Comparison of ENCODE assay signal across 8 cellular contexts in the genomic region with DNA sequence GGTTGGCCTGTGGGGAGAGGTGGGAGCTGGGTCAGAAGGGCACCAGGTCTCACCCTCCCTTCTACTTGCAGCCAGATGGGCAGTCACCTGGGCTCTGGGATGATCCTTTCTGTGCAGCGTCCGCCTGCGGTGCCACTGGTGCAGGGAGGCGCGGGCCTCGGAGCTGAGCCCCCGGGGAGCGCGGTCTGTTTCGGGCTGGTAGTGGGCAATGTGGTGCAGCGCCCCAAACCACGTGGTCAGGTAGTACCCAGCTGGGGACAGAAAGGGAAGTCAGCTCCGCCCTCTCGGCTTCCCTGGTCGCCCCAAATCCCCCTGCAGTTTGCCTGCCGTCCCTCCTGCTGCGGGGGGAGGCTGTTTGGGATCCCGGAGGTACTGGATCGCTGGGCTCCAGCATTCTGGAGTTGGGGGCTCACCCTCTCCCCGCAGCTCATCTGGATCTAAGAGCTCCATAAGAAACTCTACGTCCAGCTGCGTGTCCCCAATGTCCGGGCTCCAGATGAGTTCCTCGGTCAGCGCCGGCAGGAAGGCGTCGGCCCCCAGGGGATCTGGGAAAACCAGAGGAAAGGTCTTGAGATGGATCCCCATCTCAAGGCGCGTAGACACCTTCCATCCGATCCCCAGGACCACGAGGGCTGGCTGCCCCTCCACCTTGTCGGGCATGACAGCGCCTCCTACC. TPM values are rescaled to one million over a fixed set of nuclear protein-coding genes. Genes with fewer than 3 reads are reported as not detected.
DNase-seq lines count a peak whose midpoint lies in the region; ATAC-seq, FAIRE-seq and TF ChIP-seq lines count a peak whose summit lies in the region.

No MANE protein-coding gene starts in this region.

- H3K4me2 ChIP-seq in OCI-LY3 (ENCODE audit: low read length) (peak overlapping the region; percentile 93), endothelial cell of umbilical vein (ENCODE audit: insufficient read depth, low read length) (peak overlapping the region; percentile 78)

- H3K27ac Mint-ChIP-seq in nephron (peak overlapping the region in 1 of 3 experiments; percentile 29), Caco-2 (ENCODE audit: unreplicated experiment) (no peak overlapping the region)

- dilution Hi-C loops in endothelial cell of umbilical vein (cut with MboI; ENCODE audit: extremely low pct_ligation_motif_present, low sequenced_read_pairs), result no loop called here

- H3K4me3 Mint-ChIP-seq in nephron, result peak overlapping the region; percentile 60 to 73 (median 67)
- no peak overlapping the region for H3K4me3 Mint-ChIP-seq in Caco-2 (ENCODE audit: unreplicated experiment)

- peaks cover 22% of the 10 kb centered on the region for H3K27me3 Mint-ChIP-seq in nephron (ENCODE audit: low read depth)
- no peaks in the 10 kb centered on the region for H3K27me3 Mint-ChIP-seq in Caco-2 (ENCODE audit: insufficient read depth, unreplicated experiment)

- no peak for TF ChIP-seq POLR2A in endothelial cell of umbilical vein (IDR thresholded peaks at IDR 0.05; ENCODE audit: low read depth, low read length)

- no peak for FAIRE-seq in endothelial cell of umbilical vein (lab: Jason Lieb, UNC)

- H3K79me2 ChIP-seq in OCI-LY3 (ENCODE audit: low read length), result no peaks in the 10 kb centered on the region
- H3K79me2 ChIP-seq in endothelial cell of umbilical vein (ENCODE audit: control insufficient read depth, insufficient read depth, low read length), result no peaks in the 10 kb centered on the region

- intact Hi-C loops in endothelial cell of umbilical vein (cut with micrococcal nuclease) (loop anchor here (1.0 kb wide), 2 partner anchors 19 to 38 kb away; a partner anchor contains a TSS), Caco-2 (cut with micrococcal nuclease; ENCODE audit: unreplicated experiment) (no loop called here)

- ATAC-seq in GM19397 (IDR thresholded peaks at IDR 0.05; ENCODE audit: unreplicated experiment), result no peak

- no peaks in the 10 kb centered on the region for H3K9me3 Mint-ChIP-seq in nephron
- H3K9me3 Mint-ChIP-seq in Caco-2 (ENCODE audit: unreplicated experiment), result no peaks in the 10 kb centered on the region

- H3K36me3 Mint-ChIP-seq in nephron (ENCODE audit: low read depth) (no peaks in the 10 kb centered on the region), Caco-2 (ENCODE audit: insufficient read depth, unreplicated experiment) (no peaks in the 10 kb centered on the region)

- CTCF ChIA-PET in endothelial cell of umbilical vein (lab: Charles Lee), result interaction anchor here (0.6 to 3.8 kb wide), 13 partner anchors 10 to 351 kb away, joined by 3 to 14 read pairs (median 5); a partner anchor contains a TSS
- CTCF ChIA-PET in Caco-2 (lab: Charles Lee), result no interaction called here

- peak overlapping the region; percentile 65 for H2AFZ ChIP-seq in OCI-LY3 (ENCODE audit: low read depth, low read length)
- H2AFZ ChIP-seq in endothelial cell of umbilical vein (ENCODE audit: low read depth, low read length), result peak overlapping the region; percentile 96

- H3K27ac ChIP-seq in OCI-LY3 (ENCODE audit: low read length) (peak overlapping the region; percentile 20; the same call in 1 of the 2 replicates), endothelial cell of umbilical vein (ENCODE audit: insufficient read depth, low read depth, low read length) (no peak overlapping the region)

- BruUV-seq in endothelial cell of umbilical vein (replicated peaks; lab: Mats Ljungman, UMichigan) (no TSS peak), Caco-2 (replicated peaks; lab: Mats Ljungman, UMichigan) (no TSS peak)

- peak; percentile 67 for DNase-seq in D341Med (ENCODE audit: low spot score)
- DNase-seq in endothelial cell of umbilical vein (ENCODE audit: low read depth, low spot score), result no peak
- no peak for DNase-seq in NCI-H2171 (lab: John Stamatoyannopoulos, UW)
- DNase-seq in Caco-2, result no peak
- DNase-seq in amniotic stem cell (lab: John Stamatoyannopoulos, UW), result no peak

- H3K9ac ChIP-seq in OCI-LY3 (ENCODE audit: low read length) (peak overlapping the region; percentile 69), endothelial cell of umbilical vein (replicated peaks; ENCODE audit: extremely low read depth, insufficient read depth, low read length) (no peak overlapping the region)

- peaks cover 8% of the 10 kb centered on the region for H3K36me3 ChIP-seq in OCI-LY3 (replicated peaks; ENCODE audit: low read depth, low read length)
- no peaks in the 10 kb centered on the region for H3K36me3 ChIP-seq in endothelial cell of umbilical vein (ENCODE audit: control insufficient read depth in 2 of 2, extremely low read depth in 1 of 2, insufficient read depth in 2 of 2, low read length in 2 of 2)
- no peaks in the 10 kb centered on the region for H3K36me3 ChIP-seq in Caco-2 (ENCODE audit: control insufficient read depth, insufficient read depth, low read length)

- TF ChIP-seq CTCF in OCI-LY3 (IDR thresholded peaks at IDR 0.05; ENCODE audit: low read depth, low read length), result no peak
- no peak for TF ChIP-seq CTCF in endothelial cell of umbilical vein (IDR thresholded peaks at IDR 0.05; ENCODE audit: extremely low read depth in 1 of 2, insufficient read depth in 1 of 2, low read depth in 1 of 2, low read length in 2 of 2)
- TF ChIP-seq CTCF in nephron (IDR thresholded peaks at IDR 0.05; ENCODE audit: unreplicated experiment in 3 of 3), result no peak
- no peak for TF ChIP-seq CTCF in Caco-2 (IDR thresholded peaks at IDR 0.05; ENCODE audit: insufficient read depth in 1 of 2, low read depth in 1 of 2, low read length in 1 of 2, severe bottlenecking in 1 of 2, unreplicated experiment in 1 of 2)

- H3K27me3 ChIP-seq in OCI-LY3 (ENCODE audit: low read depth, low read length), result no peaks in the 10 kb centered on the region
- H3K27me3 ChIP-seq in endothelial cell of umbilical vein (ENCODE audit: control insufficient read depth in 2 of 2, insufficient read depth in 2 of 2, low read length in 2 of 2), result no peaks in the 10 kb centered on the region
- no peaks in the 10 kb centered on the region for H3K27me3 ChIP-seq in Caco-2 (replicated peaks; ENCODE audit: control insufficient read depth, insufficient read depth, low read length)

- POLR2A ChIA-PET in endothelial cell of umbilical vein (lab: Charles Lee), result interaction anchor here (0.6 kb wide), 1 partner anchor 264 kb away, joined by 4 read pairs; no protein-coding TSS in a partner anchor
- POLR2A ChIA-PET in Caco-2 (lab: Charles Lee), result no interaction called here

- no peaks in the 10 kb centered on the region for H4K20me1 ChIP-seq in OCI-LY3 (ENCODE audit: insufficient read depth, low read length)
- H4K20me1 ChIP-seq in endothelial cell of umbilical vein (replicated peaks; ENCODE audit: control insufficient read depth, extremely low read depth, insufficient read depth, low read length), result no peaks in the 10 kb centered on the region

- peak overlapping the region; percentile 77 for H3K4me3 ChIP-seq in OCI-LY3 (ENCODE audit: low read length)
- H3K4me3 ChIP-seq in endothelial cell of umbilical vein (replicated peaks in 1 of 3; ENCODE audit: insufficient read depth in 1 of 3, low read depth in 1 of 3, low read length in 3 of 3), result peak overlapping the region; percentile 3 to 40 (median 33)
- no peak overlapping the region for H3K4me3 ChIP-seq in Caco-2 (ENCODE audit: low read depth, low read length)

- H3K4me1 ChIP-seq in OCI-LY3 (ENCODE audit: low read length) (peaks cover 34% of the 10 kb centered on the region), endothelial cell of umbilical vein (ENCODE audit: control insufficient read depth, extremely low read depth, insufficient read depth, low read length) (peaks cover 17% of the 10 kb centered on the region), Caco-2 (no peaks in the 10 kb centered on the region)

- no peaks in the 10 kb centered on the region for H3K9me1 ChIP-seq in endothelial cell of umbilical vein (replicated peaks; ENCODE audit: control insufficient read depth, extremely low read depth, insufficient read depth, low read length)

- H3K4me1 Mint-ChIP-seq in nephron (peaks cover 18% of the 10 kb centered on the region), Caco-2 (ENCODE audit: low read depth, unreplicated experiment) (no peaks in the 10 kb centered on the region)

- H3K9me3 ChIP-seq in OCI-LY3 (ENCODE audit: insufficient read depth, low read length) (peaks cover 10% of the 10 kb centered on the region; the same call in 1 of the 2 replicates), endothelial cell of umbilical vein (replicated peaks; ENCODE audit: control insufficient read depth, insufficient read depth, low read length) (no peaks in the 10 kb centered on the region), Caco-2 (no peaks in the 10 kb centered on the region)

RNA-seq across cellular contexts. Expression of a gene that starts 8.8 kb away (rescaled TPM):
- 6.6 and 10.1 TPM in 2 replicates for total RNA-seq in endothelial cell of umbilical vein
- 4.7 and 5.3 TPM in 2 replicates for polyA plus RNA-seq in endothelial cell of umbilical vein
- 3.3 and 4.7 TPM in 2 replicates for polyA plus RNA-seq in endothelial cell of umbilical vein (2011; cell fraction: cytosol; rRNA removed)
- 4.1 and 6.6 TPM in 2 replicates for polyA plus RNA-seq in endothelial cell of umbilical vein (2011; cell fraction: nucleus; rRNA removed)
- 6.0 and 6.2 TPM in 2 replicates for polyA plus RNA-seq in endothelial cell of umbilical vein (2012)
- polyA minus RNA-seq in endothelial cell of umbilical vein, result 2.8 and 4.9 TPM in 2 replicates
- 2.4 TPM for polyA minus RNA-seq in endothelial cell of umbilical vein (2011; cell fraction: cytosol; rRNA and poly(A)+ RNA removed)
- 0.96 and 1.4 TPM in 2 replicates for polyA minus RNA-seq in endothelial cell of umbilical vein (2011; cell fraction: nucleus; rRNA and poly(A)+ RNA removed)
- 1.5 and 1.9 TPM in 2 replicates for total RNA-seq in Caco-2 (2022)

RNA-seq across cellular contexts. Expression of a gene that starts 19.5 kb away (rescaled TPM):
- total RNA-seq in endothelial cell of umbilical vein (427 and 451 TPM in 2 replicates), Caco-2 (2022) (443 and 446 TPM in 2 replicates)
- 243 and 305 TPM in 2 replicates for polyA plus RNA-seq in endothelial cell of umbilical vein
- 292 and 332 TPM in 2 replicates for polyA plus RNA-seq in endothelial cell of umbilical vein (2011; cell fraction: cytosol; rRNA removed)
- 413 and 435 TPM in 2 replicates for polyA plus RNA-seq in endothelial cell of umbilical vein (2011; cell fraction: nucleus; rRNA removed)
- polyA plus RNA-seq in endothelial cell of umbilical vein (2012), result 320 and 351 TPM in 2 replicates
- 381 and 414 TPM in 2 replicates for polyA minus RNA-seq in endothelial cell of umbilical vein
- 162 TPM for polyA minus RNA-seq in endothelial cell of umbilical vein (2011; cell fraction: cytosol; rRNA and poly(A)+ RNA removed)
- polyA minus RNA-seq in endothelial cell of umbilical vein (2011; cell fraction: nucleus; rRNA and poly(A)+ RNA removed), result 133 and 168 TPM in 2 replicates

RNA-seq across cellular contexts. Expression of a gene that starts 30.1 kb away (rescaled TPM):
- 46.3 and 47.6 TPM in 2 replicates for total RNA-seq in endothelial cell of umbilical vein
- polyA plus RNA-seq in endothelial cell of umbilical vein, result 72.5 and 76.4 TPM in 2 replicates
- polyA plus RNA-seq in endothelial cell of umbilical vein (2011; cell fraction: cytosol; rRNA removed), result 60.7 and 64.3 TPM in 2 replicates
- polyA plus RNA-seq in endothelial cell of umbilical vein (2011; cell fraction: nucleus; rRNA removed), result 103 and 122 TPM in 2 replicates
- 50.3 and 55.6 TPM in 2 replicates for polyA plus RNA-seq in endothelial cell of umbilical vein (2012)
- polyA minus RNA-seq in endothelial cell of umbilical vein, result 42.0 and 44.3 TPM in 2 replicates
- polyA minus RNA-seq in endothelial cell of umbilical vein (2011; cell fraction: cytosol; rRNA and poly(A)+ RNA removed), result 3.8 TPM
- 26.0 and 26.2 TPM in 2 replicates for polyA minus RNA-seq in endothelial cell of umbilical vein (2011; cell fraction: nucleus; rRNA and poly(A)+ RNA removed)
- total RNA-seq in Caco-2 (2022), result 33.3 and 34.4 TPM in 2 replicates

RNA-seq across cellular contexts. Expression of a gene that starts 30.5 kb away (rescaled TPM):
- total RNA-seq in endothelial cell of umbilical vein, result 24.3 and 25.0 TPM in 2 replicates
- polyA plus RNA-seq in endothelial cell of umbilical vein, result 30.8 and 39.6 TPM in 2 replicates
- polyA plus RNA-seq in endothelial cell of umbilical vein (2011; cell fraction: cytosol; rRNA removed), result 19.6 and 27.0 TPM in 2 replicates
- polyA plus RNA-seq in endothelial cell of umbilical vein (2011; cell fraction: nucleus; rRNA removed), result 10.9 and 11.0 TPM in 2 replicates
- polyA plus RNA-seq in endothelial cell of umbilical vein (2012), result 14.7 and 27.3 TPM in 2 replicates
- 7.9 and 10.1 TPM in 2 replicates for polyA minus RNA-seq in endothelial cell of umbilical vein
- polyA minus RNA-seq in endothelial cell of umbilical vein (2011; cell fraction: cytosol; rRNA and poly(A)+ RNA removed), result 8.9 TPM
- polyA minus RNA-seq in endothelial cell of umbilical vein (2011; cell fraction: nucleus; rRNA and poly(A)+ RNA removed), result 1.5 and 5.5 TPM in 2 replicates
- 43.9 and 52.6 TPM in 2 replicates for total RNA-seq in Caco-2 (2022)

RNA-seq across cellular contexts. Expression of a gene that starts 37.7 kb away (rescaled TPM):
- total RNA-seq in endothelial cell of umbilical vein (62.5 and 69.7 TPM in 2 replicates), Caco-2 (2022) (150 and 163 TPM in 2 replicates)
- 71.8 and 74.1 TPM in 2 replicates for polyA plus RNA-seq in endothelial cell of umbilical vein
- polyA plus RNA-seq in endothelial cell of umbilical vein (2011; cell fraction: cytosol; rRNA removed), result 52.3 and 57.0 TPM in 2 replicates
- polyA plus RNA-seq in endothelial cell of umbilical vein (2011; cell fraction: nucleus; rRNA removed), result 38.2 and 39.7 TPM in 2 replicates
- polyA plus RNA-seq in endothelial cell of umbilical vein (2012), result 75.4 and 111 TPM in 2 replicates
- 49.6 and 51.8 TPM in 2 replicates for polyA minus RNA-seq in endothelial cell of umbilical vein
- 68.2 TPM for polyA minus RNA-seq in endothelial cell of umbilical vein (2011; cell fraction: cytosol; rRNA and poly(A)+ RNA removed)
- polyA minus RNA-seq in endothelial cell of umbilical vein (2011; cell fraction: nucleus; rRNA and poly(A)+ RNA removed), result 11.0 and 11.4 TPM in 2 replicates
